In genomic region chr2:49178656-49179055, GRCh38 we compare ENCODE assay signal across 30 cellular contexts. TPM values are rescaled to one million over a fixed set of nuclear protein-coding genes. Genes with fewer than 3 reads are reported as not detected.
"Had no signal": no experiment of that assay in that cellular context is flagged by ENCODE, and none has a peak within 500 bp of the region (broad histone marks: within the 10 kb centered on the region; RNA-seq: fewer than 3 reads in every experiment).

No MANE protein-coding gene starts in this region.

- H3K27me3 ChIP-seq: stomach, suprapubic skin, testis, thyroid gland, tibial artery, tibial nerve, transverse colon, upper lobe of left lung, upper lobe of right lung, uterus, vagina had no signal

- DNase-seq: stimulated activated CD4-positive, alpha-beta T cell treated with anti-CD3 and anti-CD28 coated beads, Interleukin-2, amount 100 ng/mL, for 48 hours; stimulated activated CD4-positive, alpha-beta T cell treated with anti-CD3 and anti-CD28 coated beads, Interleukin-4, amount 100 ng/mL, for 1 hour; stimulated activated CD4-positive, alpha-beta T cell treated with anti-CD3 and anti-CD28 coated beads, Interleukin-4, amount 100 ng/mL, for 24 hours; stimulated activated CD4-positive, alpha-beta T cell treated with anti-CD3 and anti-CD28 coated beads, Interleukin-4, amount 100 ng/mL, for 4 hours; stimulated activated CD8-positive, alpha-beta memory T cell treated with anti-CD3 and anti-CD28 coated beads, Interleukin-4, amount 100 ng/mL, for 48 hours; stimulated activated naive B cell treated with anti-CD40 and anti-IgM and Interleukin-4, amounts not matched to agents 10 μg/mL and 1 μg/mL and 100 μg/mL, for 72 hours; stimulated activated naive CD4-positive, alpha-beta T cell; stimulated activated naive CD4-positive, alpha-beta T cell treated with Interleukin-2 at 50 U/mL for 16 hours; stimulated activated naive CD8-positive, alpha-beta T cell treated with anti-CD3 and anti-CD28 coated beads, Interleukin-15, amount 100 ng/mL, for 72 hours; stimulated activated naive CD8-positive, alpha-beta T cell treated with anti-CD3 and anti-CD28 coated beads, Interleukin-15, Interleukin-2, amounts not matched to agents 100 U/mL and 50 U/mL, for 24 hours; stomach; substantia nigra; testis; thyroid gland; tibial artery; transverse colon; upper lobe of left lung; upper lobe of right lung; uterus had no signal

- H3K9me3 ChIP-seq: suprapubic skin, testis, thoracic aorta, thyroid gland, tibial artery, tibial nerve, transverse colon, upper lobe of left lung, upper lobe of right lung, uterus, vagina had no signal

- H3K27ac ChIP-seq: stomach, suprapubic skin, testis, thoracic aorta, thyroid gland, tibial artery, tibial nerve, transverse colon, upper lobe of left lung, upper lobe of right lung, uterus, vagina had no signal

- ATAC-seq: stimulated activated effector memory CD8-positive, alpha-beta T cell treated with anti-CD3 and anti-CD28 coated beads, Interleukin-12 subunit alpha, Interleukin-12 subunit beta, amount 100 ng/mL, for 72 hours; stimulated activated memory B cell treated with anti-CD40 and anti-IgM and Interleukin-4, amounts not matched to agents 10 μg/mL and 1 μg/mL and 100 μg/mL, for 72 hours; stimulated activated naive B cell treated with anti-CD40 and anti-IgM and Interleukin-4, amounts not matched to agents 10 μg/mL and 1 μg/mL and 100 μg/mL, for 72 hours; stimulated activated naive CD8-positive, alpha-beta T cell treated with anti-CD3 and anti-CD28 coated beads, Interleukin-15, amount 100 ng/mL, for 72 hours; stimulated activated naive CD8-positive, alpha-beta T cell treated with anti-CD3 and anti-CD28 coated beads, Interleukin-15, Interleukin-2, amounts not matched to agents 100 U/mL and 50 U/mL, for 24 hours; upper lobe of right lung had no signal

- H3K36me3 ChIP-seq: stomach, suprapubic skin, thoracic aorta, thyroid gland, tibial artery, tibial nerve, transverse colon, upper lobe of left lung, upper lobe of right lung, uterus, vagina had no signal

- H3K4me3 ChIP-seq: stomach, suprapubic skin, testis, thoracic aorta, thyroid gland, tibial artery, tibial nerve, transverse colon, upper lobe of left lung, upper lobe of right lung, uterus, vagina had no signal

- H3K4me1 ChIP-seq: stomach, suprapubic skin, testis, thyroid gland, tibial artery, tibial nerve, transverse colon, upper lobe of left lung, upper lobe of right lung, uterus, vagina had no signal

RNA-seq across cellular contexts. Expression of gene FSHR, which starts 24.3 kb away (rescaled TPM):
- total RNA-seq: stomach, subcutaneous adipose tissue, suprapubic skin, temporal lobe, thoracic aorta, tibial nerve, transverse colon, upper lobe of left lung, upper lobe of right lung, ureter, uterus, vagina had no signal
- polyA plus RNA-seq: stomach, thymus, urinary bladder had no signal
